In genomic region chr12:102130720-102131119, GRCh38 we compare ENCODE assay signal across 1 cellular context. TPM values are rescaled to one million over a fixed set of nuclear protein-coding genes. Genes with fewer than 3 reads are reported as not detected.
DNase-seq lines count a peak whose midpoint lies in the region; ATAC-seq, FAIRE-seq and TF ChIP-seq lines count a peak whose summit lies in the region.
"Not testable (repeated sequence)": the region's sequence is repeated elsewhere in the genome, so short reads cannot be mapped to it uniquely, and the experiment has no call there.

No MANE protein-coding gene starts in this region.

- not testable (repeated sequence) for H3K27me3 ChIP-seq in K562 (ENCODE audit: control insufficient read depth in 2 of 2, insufficient read depth in 2 of 2, low read length in 2 of 2)

- H3K9ac ChIP-seq in K562 (ENCODE audit: insufficient read depth in 1 of 2, low read depth in 2 of 2, low read length in 2 of 2), result not testable (repeated sequence)

- TF ChIP-seq CTCF in K562 (IDR thresholded peaks at IDR 0.05 in 2 of 3, conservative IDR thresholded peaks at IDR 0.05 in 1 of 3; ENCODE audit: insufficient read depth in 2 of 3, low read depth in 1 of 3, low read length in 3 of 3), result not testable (repeated sequence)

- not testable (repeated sequence) for H3K4me3 ChIP-seq in K562

- TF ChIP-seq POLR2A in K562 (conservative IDR thresholded peaks at IDR 0.05), result not testable (repeated sequence)

- CTCF ChIA-PET in K562 (lab: Yijun Ruan, JAX; ENCODE audit: low intra/inter-chr PET ratio), result not testable (repeated sequence)

- H3K4me1 ChIP-seq in K562 (replicated peaks in 1 of 2; ENCODE audit: control insufficient read depth in 2 of 2, insufficient read depth in 2 of 2, low read length in 2 of 2), result not testable (repeated sequence)

- not testable (repeated sequence) for H4K20me1 ChIP-seq in K562 (replicated peaks; ENCODE audit: control insufficient read depth, insufficient read depth, low read length)

- BruUV-seq in K562 (replicated peaks; lab: Mats Ljungman, UMichigan), result not testable (repeated sequence)

- not testable (repeated sequence) for H3K27ac ChIP-seq in K562 (ENCODE audit: extremely low read depth, low read depth, low read length)

- not testable (repeated sequence) for H2AFZ ChIP-seq in K562 (ENCODE audit: low read depth, low read length)

- WGBS in K562 (ENCODE audit: insufficient coverage, low coverage, missing lambda C conversion rate), result 90% methylated on average over 1 of the region's 3 CpGs

- H3K9me1 ChIP-seq in K562 (ENCODE audit: control insufficient read depth, insufficient read depth, low read length), result not testable (repeated sequence)

- H3K9me3 ChIP-seq in K562 (replicated peaks; ENCODE audit: control insufficient read depth, insufficient read depth, low read depth, low read length), result not testable (repeated sequence)

- not testable (repeated sequence) for TF ChIP-seq RAD21 in K562 (CRISPR knock-in tag; conservative IDR thresholded peaks at IDR 0.05 in 1 of 2, IDR thresholded peaks at IDR 0.05 in 1 of 2)

- not testable (repeated sequence) for ATAC-seq in K562

- FAIRE-seq in K562 (lab: Jason Lieb, UNC), result not testable (repeated sequence)

- H3K4me2 ChIP-seq in K562 (ENCODE audit: insufficient read depth, low read length), result not testable (repeated sequence)

- intact Hi-C loops in K562 (cut with micrococcal nuclease), result not testable (repeated sequence)

- not testable (repeated sequence) for DNase-seq in K562 (ENCODE audit: extremely low read depth in 1 of 4, low spot score in 3 of 4)

- POLR2A ChIA-PET in K562 (lab: Yijun Ruan, JAX), result interaction anchor here (0.7 kb wide), 1 partner anchor 273 kb away, joined by 3 read pairs; no protein-coding TSS in a partner anchor

- in situ Hi-C loops in K562 (cut with MboI), result not testable (repeated sequence)

- not testable (repeated sequence) for H3K79me2 ChIP-seq in K562 (ENCODE audit: control insufficient read depth, insufficient read depth, low read length)

- peaks cover 52% of the 10 kb centered on the region for H3K36me3 ChIP-seq in K562 (ENCODE audit: control insufficient read depth, insufficient read depth, low read length)

- not testable (repeated sequence) for TF ChIP-seq EP300 in K562 (IDR thresholded peaks at IDR 0.05; ENCODE audit: low read length)

TF ChIP-seq in K562, 482 proteins besides CTCF, POLR2A, EP300 and RAD21 (continues in another document):
- peak in 1 of 2 experiments; percentile 98 for TF ChIP-seq AFF1 (IDR thresholded peaks at IDR 0.05; ENCODE audit: low read depth in 1 of 2, partially characterized antibody in 2 of 2)

RNA-seq across cellular contexts. Expression of gene PARPBP, which starts 10.7 kb away (rescaled TPM):
- total RNA-seq in K562 (2011; cell fraction: chromatin; rRNA removed; ENCODE audit: low replicate concordance), result 36.7 and 128 TPM in 2 replicates
- 19.0 and 24.6 TPM in 2 replicates for total RNA-seq in K562 (2011; cell fraction: nucleolus; rRNA removed)
- 40.8 and 65.7 TPM in 2 replicates for total RNA-seq in K562 (2011; cell fraction: nucleoplasm; rRNA removed)
- total RNA-seq in K562 (2014; rRNA removed) (22.5 and 26.1 TPM in 2 replicates), K562 (2014; rRNA removed; fragmentation: Illumina TruSeq; extraction: Trizol) (62.5 and 66.7 TPM in 2 replicates), K562 (2015; rRNA removed; fragmentation: Illumina TruSeq; extraction: Trizol) (48.6 and 50.2 TPM in 2 replicates), K562 (2021) (30.1 and 30.4 TPM in 2 replicates)
- polyA plus RNA-seq in K562 (2011; rRNA removed) (32.3 and 49.0 TPM in 2 replicates), K562 (2014; fragmentation: Illumina TruSeq; extraction: Trizol) (36.0 and 43.4 TPM in 2 replicates), K562 (2014; fragmentation: Nextera tagmentation; extraction: Ambion mirVana) (10 to 100 TPM; 56.2 to 59.1 TPM), K562 (2014; rRNA removed) (29.6 and 30.4 TPM in 2 replicates)
- 4.4 and 11.2 TPM in 2 replicates for polyA plus RNA-seq in K562 (2011; cell fraction: cytosol; rRNA removed)
- polyA plus RNA-seq in K562 (2011; cell fraction: nucleus; rRNA removed), result 32.5 and 42.6 TPM in 2 replicates
- polyA plus RNA-seq in K562 (2012), result 21.7 and 26.3 TPM in 2 replicates
- 59.5 and 64.2 TPM in 2 replicates for polyA minus RNA-seq in K562 (2011; rRNA and poly(A)+ RNA removed)
- polyA minus RNA-seq in K562 (2011; cell fraction: cytosol; rRNA and poly(A)+ RNA removed), result 10.6 and 15.4 TPM in 2 replicates
- polyA minus RNA-seq in K562 (2011; cell fraction: nucleus; rRNA and poly(A)+ RNA removed), result 44.7 and 66.6 TPM in 2 replicates

RNA-seq across cellular contexts. Expression of gene NUP37, which starts 10.8 kb away (rescaled TPM):
- 31.2 and 57.8 TPM in 2 replicates for total RNA-seq in K562 (2011; cell fraction: chromatin; rRNA removed; ENCODE audit: low replicate concordance)
- total RNA-seq in K562 (2011; cell fraction: nucleolus; rRNA removed), result 12.5 and 13.3 TPM in 2 replicates
- total RNA-seq in K562 (2011; cell fraction: nucleoplasm; rRNA removed), result 32.1 and 42.8 TPM in 2 replicates
- total RNA-seq in K562 (2014; rRNA removed) (68.2 and 72.2 TPM in 2 replicates), K562 (2014; rRNA removed; fragmentation: Illumina TruSeq; extraction: Trizol) (183 and 199 TPM in 2 replicates), K562 (2015; rRNA removed; fragmentation: Illumina TruSeq; extraction: Trizol) (135 and 144 TPM in 2 replicates), K562 (2021) (108 and 111 TPM in 2 replicates)
- polyA plus RNA-seq in K562 (2011; rRNA removed) (184 and 231 TPM in 2 replicates), K562 (2014; fragmentation: Illumina TruSeq; extraction: Trizol) (155 and 170 TPM in 2 replicates), K562 (2014; fragmentation: Nextera tagmentation; extraction: Ambion mirVana) (100 to 1,000 TPM; 355 to 429 TPM), K562 (2014; rRNA removed) (124 and 138 TPM in 2 replicates)
- polyA plus RNA-seq in K562 (2011; cell fraction: cytosol; rRNA removed), result 46.1 and 98.3 TPM in 2 replicates
- 20.3 and 45.3 TPM in 2 replicates for polyA plus RNA-seq in K562 (2011; cell fraction: nucleus; rRNA removed)
- 99.8 and 124 TPM in 2 replicates for polyA plus RNA-seq in K562 (2012)
- polyA minus RNA-seq in K562 (2011; rRNA and poly(A)+ RNA removed), result 156 and 162 TPM in 2 replicates
- polyA minus RNA-seq in K562 (2011; cell fraction: cytosol; rRNA and poly(A)+ RNA removed), result 39.5 and 43.5 TPM in 2 replicates
- polyA minus RNA-seq in K562 (2011; cell fraction: nucleus; rRNA and poly(A)+ RNA removed), result 18.3 and 39.2 TPM in 2 replicates
